Comparison of ENCODE assay signal across 13 cellular contexts in the genomic region with DNA sequence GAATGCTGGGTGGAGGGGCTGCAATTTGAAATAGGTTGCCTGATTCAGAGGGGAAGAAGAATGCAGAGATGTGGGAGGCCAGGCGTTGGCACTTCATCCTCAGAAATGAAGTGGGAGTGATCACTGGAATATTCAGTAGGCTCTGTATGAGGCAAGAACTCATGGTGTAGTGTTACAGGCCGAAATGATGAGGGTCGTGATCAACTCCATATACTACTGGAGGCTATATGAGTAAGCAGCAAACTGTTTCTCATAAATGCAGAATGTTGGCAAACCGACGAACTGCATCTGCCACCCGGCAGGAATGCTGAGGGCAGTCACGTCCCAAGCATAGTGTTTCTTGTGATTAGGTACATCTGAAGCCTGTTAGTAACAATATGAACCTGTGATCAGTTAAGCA. TPM values are rescaled to one million over a fixed set of nuclear protein-coding genes. Genes with fewer than 3 reads are reported as not detected.
DNase-seq lines count a peak whose midpoint lies in the region; ATAC-seq and TF ChIP-seq lines count a peak whose summit lies in the region.
"Had no signal": no experiment of that assay in that cellular context is flagged by ENCODE, and none has a peak within 500 bp of the region (broad histone marks: within the 10 kb centered on the region; RNA-seq: fewer than 3 reads in every experiment).

No MANE protein-coding gene starts in this region.

- no peaks in the 10 kb centered on the region for H4K20me1 ChIP-seq in PC-3 (ENCODE audit: low read length)

- TF ChIP-seq CTCF in PC-3 (conservative IDR thresholded peaks at IDR 0.05; ENCODE audit: low read depth, low read length): no peak
- TF ChIP-seq CTCF in endodermal cell (conservative IDR thresholded peaks at IDR 0.05): no peak
- TF ChIP-seq CTCF in omental fat pad (IDR thresholded peaks at IDR 0.05): no peak
- no peak for TF ChIP-seq CTCF in gastroesophageal sphincter (IDR thresholded peaks at IDR 0.05)

- ATAC-seq in PC-3: peak; percentile 97
- ATAC-seq in omental fat pad (ENCODE audit: low FRiP score): peak; percentile 90
- ATAC-seq in HG03565 (IDR thresholded peaks at IDR 0.05; ENCODE audit: unreplicated experiment): no peak
- no peak for ATAC-seq in gastroesophageal sphincter
- no peak for ATAC-seq in HG03095 (IDR thresholded peaks at IDR 0.05; ENCODE audit: unreplicated experiment)
- ATAC-seq: HCT116 had no signal

- H3K4me1 ChIP-seq in PC-3 (ENCODE audit: insufficient read depth, low read length) (peaks cover 28% of the 10 kb centered on the region), endodermal cell (ENCODE audit: control insufficient read depth, insufficient read depth, low read length) (no peaks in the 10 kb centered on the region), gastroesophageal sphincter (no peaks in the 10 kb centered on the region)

- H3K4me3 ChIP-seq in PC-3 (ENCODE audit: low read length) (peak overlapping the region; percentile 14; the same call in 1 of the 2 replicates), endodermal cell (ENCODE audit: low read length) (no peak overlapping the region), gastroesophageal sphincter (no peak overlapping the region)
- H3K4me3 ChIP-seq: SJCRH30 had no signal

- peak overlapping the region; percentile 20; the same call in 1 of the 2 replicates for H2AFZ ChIP-seq in PC-3 (ENCODE audit: low read length)

- H3K9me3 ChIP-seq in PC-3 (ENCODE audit: low read length): no peaks in the 10 kb centered on the region
- H3K9me3 ChIP-seq in endodermal cell (ENCODE audit: control insufficient read depth, low read length): peaks cover under 1% of the 10 kb centered on the region
- no peaks in the 10 kb centered on the region for H3K9me3 ChIP-seq in gastroesophageal sphincter

- no peak for TF ChIP-seq EP300 in gastroesophageal sphincter (IDR thresholded peaks at IDR 0.05)

- H3K36me3 Mint-ChIP-seq in endodermal cell (ENCODE audit: low read depth): peaks cover 17% of the 10 kb centered on the region
- peaks cover 24% of the 10 kb centered on the region for H3K36me3 Mint-ChIP-seq in T-helper 2 cell treated with Interferon-gamma antibody and Interleukin-4, amounts not matched to agents 5 μg/mL and 100 μg/mL, for 36 hours (ENCODE audit: low read depth)

- no peaks in the 10 kb centered on the region for H3K9me3 Mint-ChIP-seq in endodermal cell
- no peaks in the 10 kb centered on the region for H3K9me3 Mint-ChIP-seq in T-helper 2 cell treated with Interferon-gamma antibody and Interleukin-4, amounts not matched to agents 5 μg/mL and 100 μg/mL, for 36 hours

- H3F3A ChIP-seq in PC-3 (ENCODE audit: low read length, unreplicated experiment): peaks cover 9% of the 10 kb centered on the region

- BruUV-seq in PC-3 (replicated peaks; lab: Mats Ljungman, UMichigan): no TSS peak

- no peaks in the 10 kb centered on the region for H3K79me2 ChIP-seq in PC-3 (ENCODE audit: low read length)

- CTCF ChIA-PET in PC-3 (lab: Charles Lee): no interaction called here

- WGBS in endodermal cell (ENCODE audit: insufficient coverage in 1 of 2, insufficient read length in 1 of 2), 2 experiments: 79 to 84% methylated on average over 7 of the region's 7 CpGs
- 43 to 87% methylated on average over 1 to 7 of the region's 7 CpGs for WGBS in gastroesophageal sphincter (ENCODE audit: low coverage in 1 of 2), 2 donors

- H3K4me2 ChIP-seq in PC-3 (ENCODE audit: low read length): peak overlapping the region; percentile 68

- peak overlapping the region; percentile 30 for H3K9ac ChIP-seq in PC-3 (ENCODE audit: low read length)
- no peak overlapping the region for H3K9ac ChIP-seq in endodermal cell (ENCODE audit: extremely low read depth, low read length, poor library complexity, severe bottlenecking)

- POLR2A ChIA-PET in PC-3 (lab: Charles Lee; ENCODE audit: unreplicated experiment): no interaction called here

- peak; percentile 71 for DNase-seq in GM03348 (ENCODE audit: low spot score)
- DNase-seq in PC-3: peak; percentile 99
- no peak for DNase-seq in endodermal cell
- no peak for DNase-seq in omental fat pad (ENCODE audit: low spot score)
- no peak for DNase-seq in T-helper 2 cell treated with Interferon-gamma antibody and Interleukin-4, amounts not matched to agents 5 μg/mL and 100 μg/mL, for 36 hours (ENCODE audit: low spot score)
- DNase-seq: NCI-H524 treated with DMSO at 0.1 percent for 48 hours; stimulated activated CD4-positive, alpha-beta T cell treated with anti-CD3 and anti-CD28 coated beads, Interleukin-4, amount 100 ng/mL, for 24 hours had no signal

- H3K27ac ChIP-seq in PC-3 (ENCODE audit: low read length) (peak overlapping the region; percentile 88), endodermal cell (ENCODE audit: low read depth, low read length) (no peak overlapping the region), gastroesophageal sphincter (no peak overlapping the region)
- H3K27ac ChIP-seq: SJCRH30 had no signal

- intact Hi-C loops in PC-3 (cut with micrococcal nuclease): loop anchor here (1.0 kb wide), 1 partner anchor 27 kb away; no protein-coding TSS in a partner anchor

- peaks cover 6% of the 10 kb centered on the region for H3K4me1 Mint-ChIP-seq in endodermal cell
- no peaks in the 10 kb centered on the region for H3K4me1 Mint-ChIP-seq in T-helper 2 cell treated with Interferon-gamma antibody and Interleukin-4, amounts not matched to agents 5 μg/mL and 100 μg/mL, for 36 hours (ENCODE audit: low read depth)

- H3K27me3 ChIP-seq in PC-3 (ENCODE audit: low read length) (no peaks in the 10 kb centered on the region), endodermal cell (ENCODE audit: control insufficient read depth, insufficient read depth, low read length, poor library complexity, severe bottlenecking) (no peaks in the 10 kb centered on the region), gastroesophageal sphincter (no peaks in the 10 kb centered on the region)
- H3K27me3 ChIP-seq: SJCRH30 had no signal

- H3K9me2 ChIP-seq in PC-3 (replicated peaks; ENCODE audit: low read length): no peaks in the 10 kb centered on the region

- no peak overlapping the region for H3K4me3 Mint-ChIP-seq in endodermal cell
- H3K4me3 Mint-ChIP-seq in T-helper 2 cell treated with Interferon-gamma antibody and Interleukin-4, amounts not matched to agents 5 μg/mL and 100 μg/mL, for 36 hours: no peak overlapping the region

- peak overlapping the region; percentile 40 for H3K27ac Mint-ChIP-seq in endodermal cell
- no peak overlapping the region for H3K27ac Mint-ChIP-seq in T-helper 2 cell treated with Interferon-gamma antibody and Interleukin-4, amounts not matched to agents 5 μg/mL and 100 μg/mL, for 36 hours
- H3K27ac Mint-ChIP-seq: progenitor cell of endocrine pancreas had no signal

- H3K27me3 Mint-ChIP-seq in endodermal cell (ENCODE audit: insufficient read depth): no peaks in the 10 kb centered on the region
- H3K27me3 Mint-ChIP-seq in T-helper 2 cell treated with Interferon-gamma antibody and Interleukin-4, amounts not matched to agents 5 μg/mL and 100 μg/mL, for 36 hours (ENCODE audit: low read depth): no peaks in the 10 kb centered on the region
- H3K27me3 Mint-ChIP-seq: progenitor cell of endocrine pancreas had no signal

- H3K36me3 ChIP-seq in PC-3 (ENCODE audit: low read depth, low read length) (no peaks in the 10 kb centered on the region), endodermal cell (ENCODE audit: control insufficient read depth, insufficient read depth, low read length) (no peaks in the 10 kb centered on the region), gastroesophageal sphincter (peaks cover 0 to 6% of the 10 kb centered on the region in 2 donors)
- H3K36me3 ChIP-seq: SJCRH30 had no signal

- no peak for TF ChIP-seq POLR2A in gastroesophageal sphincter (IDR thresholded peaks at IDR 0.05)

RNA-seq across cellular contexts. Expression of gene KCNS1, which starts 12.7 kb away (rescaled TPM):
- not detected in 2 replicates for total RNA-seq in PC-3 (2014; rRNA removed)
- total RNA-seq in endodermal cell: 1 to 10 TPM in 1 of 2 donors, under 1 TPM in 1; 0.18 to 1.5 TPM
- 0.28 TPM for polyA plus RNA-seq in endodermal cell (2013, experiment 1 of 2)
- polyA plus RNA-seq in endodermal cell (2013, experiment 2 of 2): 0.25 TPM
- under 1 TPM in 3 of 4 donors, not detected in 1; 0.47 to 0.60 (median 0.56) TPM for total RNA-seq in omental fat pad
- not detected for total RNA-seq in gastroesophageal sphincter
- total RNA-seq: SJCRH30 had no signal

RNA-seq across cellular contexts. Expression of gene WFDC5, which starts 26.7 kb away (rescaled TPM):
- total RNA-seq in PC-3 (2014; rRNA removed): not detected in 2 replicates
- total RNA-seq in endodermal cell: not detected
- polyA plus RNA-seq in endodermal cell (2013, experiment 1 of 2): not detected
- polyA plus RNA-seq in endodermal cell (2013, experiment 2 of 2): not detected
- total RNA-seq in omental fat pad: not detected
- not detected for total RNA-seq in gastroesophageal sphincter
- total RNA-seq: progenitor cell of endocrine pancreas, SJCRH30 had no signal

RNA-seq across cellular contexts. Expression of gene WFDC12, which starts 36.0 kb away (rescaled TPM):
- not detected in 2 replicates for total RNA-seq in PC-3 (2014; rRNA removed)
- not detected for total RNA-seq in endodermal cell
- polyA plus RNA-seq in endodermal cell (2013, experiment 1 of 2): not detected
- polyA plus RNA-seq in endodermal cell (2013, experiment 2 of 2): not detected
- total RNA-seq in omental fat pad: not detected
- total RNA-seq in gastroesophageal sphincter: not detected
- total RNA-seq: progenitor cell of endocrine pancreas, SJCRH30 had no signal

Comparison
In these comparisons a context has a peak if more than half of its experiments do, and no peak if none do; other contexts are left out.
1. DNase-seq: peak in GM03348 (single experiment) and PC-3 (single experiment); none in endodermal cell (single experiment), omental fat pad (single experiment) and T-helper 2 cell treated with Interferon-gamma antibody and Interleukin-4, amounts not matched to agents 5 μg/mL and 100 μg/mL, for 36 hours (single experiment).
2. ATAC-seq: peak in PC-3 (single experiment) and omental fat pad (single experiment); none in HG03565 (single experiment), gastroesophageal sphincter (single experiment) and HG03095 (single experiment).